17 cellular contexts compared by ENCODE assay signal in the genomic region with DNA sequence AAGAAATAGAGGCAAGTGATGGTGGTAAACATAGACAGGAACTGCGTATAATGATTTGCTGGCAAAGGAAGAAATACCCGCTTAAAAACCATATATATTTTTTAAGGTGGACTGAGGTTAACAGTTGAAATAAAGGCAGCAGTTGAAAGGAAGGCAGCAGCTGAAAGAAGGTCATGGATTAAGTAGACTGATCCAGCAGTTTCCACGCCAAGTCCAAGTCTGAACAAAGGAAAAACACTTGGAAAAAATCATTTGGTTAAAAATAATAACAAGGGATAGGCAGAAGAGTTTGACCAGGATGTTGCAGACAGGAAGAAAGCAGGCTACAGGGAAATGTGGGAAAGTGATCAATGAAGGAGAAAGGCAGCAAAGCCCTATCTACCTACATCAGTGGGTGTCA.
DNase-seq lines count a peak whose midpoint lies in the region; ATAC-seq, FAIRE-seq and TF ChIP-seq lines count a peak whose summit lies in the region.
"Had no signal": no experiment of that assay in that cellular context is flagged by ENCODE, and none has a peak within 500 bp of the region (broad histone marks: within the 10 kb centered on the region; RNA-seq: fewer than 3 reads in every experiment).

No MANE protein-coding gene starts in this region.

- H3K27ac Mint-ChIP-seq in osteocyte (ENCODE audit: unreplicated experiment) = peak overlapping the region; percentile 75
- H3K27ac Mint-ChIP-seq: IgD-negative memory B cell had no signal

- H3K27ac ChIP-seq in K562 (ENCODE audit: extremely low read depth, low read depth, low read length) (peak overlapping the region; percentile 85), transverse colon (peak overlapping the region; percentile 23 to 72 (median 46))

- peak; percentile 16 for ATAC-seq in K562
- no peak for ATAC-seq in HG02623 (IDR thresholded peaks at IDR 0.05; ENCODE audit: unreplicated experiment)
- ATAC-seq: HCT116 had no signal

- WGBS in K562 (ENCODE audit: insufficient coverage, low coverage, missing lambda C conversion rate) = 25% methylated on average over 3 of the region's 3 CpGs
- 54% methylated on average over 3 of the region's 3 CpGs; no CpG with 5 or more reads in 1 of the 2 donors for WGBS in transverse colon (ENCODE audit: low coverage in 1 of 2), 2 donors

- H3K4me3 Mint-ChIP-seq in osteocyte (ENCODE audit: unreplicated experiment) = no peak overlapping the region

- H2AFZ ChIP-seq in K562 (ENCODE audit: low read depth, low read length) = no peak overlapping the region
- H2AFZ ChIP-seq: GM23248 had no signal

- H3K4me2 ChIP-seq in K562 (ENCODE audit: insufficient read depth, low read length) = peak overlapping the region; percentile 79

- BruUV-seq in K562 (replicated peaks; lab: Mats Ljungman, UMichigan) = no TSS peak

- TF ChIP-seq CTCF in K562 (IDR thresholded peaks at IDR 0.05 in 2 of 3, conservative IDR thresholded peaks at IDR 0.05 in 1 of 3; ENCODE audit: insufficient read depth in 2 of 3, low read depth in 1 of 3, low read length in 3 of 3) (no peak), osteocyte (IDR thresholded peaks at IDR 0.05) (no peak), transverse colon (IDR thresholded peaks at IDR 0.05) (no peak)

- H3K9me3 ChIP-seq in K562 (replicated peaks; ENCODE audit: control insufficient read depth, insufficient read depth, low read depth, low read length) (no peaks in the 10 kb centered on the region), transverse colon (no peaks in the 10 kb centered on the region)
- H3K9me3 ChIP-seq: Peyer's patch had no signal

- H4K20me1 ChIP-seq in K562 (replicated peaks; ENCODE audit: control insufficient read depth, insufficient read depth, low read length) = no peaks in the 10 kb centered on the region

- DNase-seq in GM19239 (ENCODE audit: insufficient read length, low spot score) (no peak), K562 (ENCODE audit: extremely low read depth in 1 of 4, low spot score in 3 of 4) (no peak), osteocyte (ENCODE audit: extremely low spot score, unreplicated experiment) (no peak), transverse colon (no peak), RCC 7860 (ENCODE audit: low spot score) (no peak)
- DNase-seq in stimulated activated naive CD4-positive, alpha-beta T cell treated with Interleukin-2 at 50 U/mL for 16 hours (lab: John Stamatoyannopoulos, UW) = no peak
- DNase-seq: C1 segment of cervical spinal cord, GM23248, NCI-H1048, NCI-H2107, NCI-H226, NCI-H69, Peyer's patch, SHP77 had no signal

- H3K9me1 ChIP-seq in K562 (ENCODE audit: control insufficient read depth, insufficient read depth, low read length) = no peaks in the 10 kb centered on the region

- no peaks in the 10 kb centered on the region for H3K27me3 Mint-ChIP-seq in osteocyte (ENCODE audit: unreplicated experiment)

- H3K36me3 ChIP-seq in K562 (ENCODE audit: control insufficient read depth, insufficient read depth, low read length) = 0 out of 3 replicates have a peak, but pooled peaks cover 4% of the 10 kb centered on the region
- no peaks in the 10 kb centered on the region for H3K36me3 ChIP-seq in transverse colon
- H3K36me3 ChIP-seq: Peyer's patch had no signal

- H3K4me1 ChIP-seq in K562 (replicated peaks in 1 of 2; ENCODE audit: control insufficient read depth in 2 of 2, insufficient read depth in 2 of 2, low read length in 2 of 2) (peaks cover 7 to 61% of the 10 kb centered on the region in 2 experiments), transverse colon (peaks cover 0 to 9% (median 0%) of the 10 kb centered on the region in 4 donors)
- H3K4me1 ChIP-seq: Peyer's patch had no signal

- no peak overlapping the region for H3K4me3 ChIP-seq in K562
- H3K4me3 ChIP-seq in transverse colon = no peak overlapping the region
- H3K4me3 ChIP-seq: GM23248, Peyer's patch had no signal

- TF ChIP-seq POLR2A in K562 (conservative IDR thresholded peaks at IDR 0.05) (no peak), transverse colon (IDR thresholded peaks at IDR 0.05) (no peak)

- CTCF ChIA-PET in K562 (lab: Yijun Ruan, JAX; ENCODE audit: low intra/inter-chr PET ratio) = no interaction called here

- H3K9me3 Mint-ChIP-seq in osteocyte (ENCODE audit: unreplicated experiment) = peaks cover 12% of the 10 kb centered on the region

- intact Hi-C loops in K562 (cut with micrococcal nuclease) (no loop called here), transverse colon (cut with DNase I; ENCODE audit: low total_unique reads) (no loop called here)

- no peaks in the 10 kb centered on the region for H3K27me3 ChIP-seq in K562 (ENCODE audit: control insufficient read depth in 2 of 2, insufficient read depth in 2 of 2, low read length in 2 of 2)
- no peaks in the 10 kb centered on the region for H3K27me3 ChIP-seq in transverse colon
- H3K27me3 ChIP-seq: Peyer's patch had no signal

- no peak for TF ChIP-seq RAD21 in K562 (CRISPR knock-in tag; conservative IDR thresholded peaks at IDR 0.05 in 1 of 2, IDR thresholded peaks at IDR 0.05 in 1 of 2)

- POLR2A ChIA-PET in K562 (lab: Yijun Ruan, JAX) = interaction anchor here (1.8 kb wide), 1 partner anchor 18 kb away, joined by 6 read pairs; no protein-coding TSS in a partner anchor

- H3K9ac ChIP-seq in K562 (ENCODE audit: insufficient read depth in 1 of 2, low read depth in 2 of 2, low read length in 2 of 2) = peak overlapping the region; percentile 28 to 71; a peak in 3 of 4 replicates
- H3K9ac ChIP-seq: GM23248 had no signal

- in situ Hi-C loops in K562 (cut with MboI) (loop anchor here (25.0 kb wide), 1 partner anchor 375 kb away; the partner anchor contains the start of gene MSL3), transverse colon (cut with MboI; ENCODE audit: low pct_ligation_motif_present in 1 of 4, low pct_unique_long_range_greater_than_20kb in 1 of 4, low sequenced_read_pairs in 3 of 4) (loop anchor here in 1 of 4 donors (25.0 kb wide), 1 partner anchor 225 kb away; no protein-coding TSS in a partner anchor)

- no peaks in the 10 kb centered on the region for H3K36me3 Mint-ChIP-seq in osteocyte (ENCODE audit: unreplicated experiment)

- peaks cover 12% of the 10 kb centered on the region for H3K4me1 Mint-ChIP-seq in osteocyte (ENCODE audit: unreplicated experiment)

- FAIRE-seq in GM19239 (lab: Jason Lieb, UNC) = peak; percentile 82
- FAIRE-seq in K562 (lab: Jason Lieb, UNC) = no peak
- FAIRE-seq in RCC 7860 (lab: Jason Lieb, UNC) = no peak

- peaks cover 80% of the 10 kb centered on the region for H3K79me2 ChIP-seq in K562 (ENCODE audit: control insufficient read depth, insufficient read depth, low read length)

- TF ChIP-seq EP300 in K562 (IDR thresholded peaks at IDR 0.05; ENCODE audit: low read length) = no peak
- no peak for TF ChIP-seq EP300 in transverse colon (IDR thresholded peaks at IDR 0.05; ENCODE audit: low read depth)

TF ChIP-seq in K562, 482 proteins besides CTCF, POLR2A, EP300 and RAD21 (continues in another document):
- TF ChIP-seq KLF1 (tag; IDR thresholded peaks at IDR 0.05) (no peak), ZNF589 (CRISPR knock-in tag; IDR thresholded peaks at IDR 0.05; ENCODE audit: low read depth) (no peak), TAL1 (IDR thresholded peaks at IDR 0.05) (no peak), ZKSCAN8 (CRISPR knock-in tag; IDR thresholded peaks at IDR 0.05) (no peak), LARP7 (IDR thresholded peaks at IDR 0.05) (no peak), PHF20 (IDR thresholded peaks at IDR 0.05; ENCODE audit: partially characterized antibody) (no peak), RBM25 (IDR thresholded peaks at IDR 0.05; ENCODE audit: low read depth, low read length, severe bottlenecking) (no peak), BRD4 (IDR thresholded peaks at IDR 0.05) (no peak), SAFB (IDR thresholded peaks at IDR 0.05; ENCODE audit: borderline replicate concordance, low read depth, low read length) (no peak), GTF2F1 (IDR thresholded peaks at IDR 0.05; ENCODE audit: low read depth, low read length) (no peak), NCOA4 (IDR thresholded peaks at IDR 0.05; ENCODE audit: partially characterized antibody) (no peak)
- TF ChIP-seq, protein P1, sequence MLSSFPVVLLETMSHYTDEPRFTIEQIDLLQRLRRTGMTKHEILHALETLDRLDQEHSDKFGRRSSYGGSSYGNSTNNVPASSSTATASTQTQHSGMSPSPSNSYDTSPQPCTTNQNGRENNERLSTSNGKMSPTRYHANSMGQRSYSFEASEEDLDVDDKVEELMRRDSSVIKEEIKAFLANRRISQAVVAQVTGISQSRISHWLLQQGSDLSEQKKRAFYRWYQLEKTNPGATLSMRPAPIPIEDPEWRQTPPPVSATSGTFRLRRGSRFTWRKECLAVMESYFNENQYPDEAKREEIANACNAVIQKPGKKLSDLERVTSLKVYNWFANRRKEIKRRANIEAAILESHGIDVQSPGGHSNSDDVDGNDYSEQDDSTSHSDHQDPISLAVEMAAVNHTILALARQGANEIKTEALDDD (IDR thresholded peaks at IDR 0.05) = no peak
